ENCODE assay signal across 1 cellular context in genomic region chr2:213152065-213152794, GRCh38.
TF ChIP-seq lines count a peak whose summit lies in the region.

No MANE protein-coding gene starts in this region.

TF ChIP-seq in GM12878, 131 proteins besides CTCF, POLR2A, EP300 and RAD21 (continued from another document):
- TF ChIP-seq REST (IDR thresholded peaks at IDR 0.05; ENCODE audit: low read depth, low read length) (no peak), RELA (IDR thresholded peaks at IDR 0.05; ENCODE audit: borderline replicate concordance, partially characterized antibody) (no peak), ZSCAN29 (IDR thresholded peaks at IDR 0.05) (no peak), NFXL1 (IDR thresholded peaks at IDR 0.05; ENCODE audit: borderline replicate concordance) (no peak), ZBED1 (IDR thresholded peaks at IDR 0.05; ENCODE audit: borderline replicate concordance) (peak; percentile 51; the same call in 1 of the 2 replicates), NFIC (IDR thresholded peaks at IDR 0.05; ENCODE audit: low read depth, low read length) (peak; percentile 54; the same call in 1 of the 2 replicates), RFX5 (IDR thresholded peaks at IDR 0.05; ENCODE audit: low read depth, low read length) (no peak), ELK1 (IDR thresholded peaks at IDR 0.05; ENCODE audit: low read depth, low read length) (0 out of 2 replicates have a peak, but pooled peaks have one; percentile 15), CHD2 (IDR thresholded peaks at IDR 0.05; ENCODE audit: borderline replicate concordance, low read depth, low read length) (0 out of 2 replicates have a peak, but pooled peaks have one; percentile 11), CREM (IDR thresholded peaks at IDR 0.05; ENCODE audit: low read depth) (peak; percentile 6; the same call in 1 of the 2 replicates), SMC3 (IDR thresholded peaks at IDR 0.05; ENCODE audit: borderline replicate concordance, low read length) (peak; percentile 28; the same call in 1 of the 2 replicates), IKZF1 (conservative IDR thresholded peaks at IDR 0.05) (peak; percentile 70), YY1 (IDR thresholded peaks at IDR 0.05; ENCODE audit: low read depth, low read length) (0 out of 2 replicates have a peak, but pooled peaks have one; percentile 47), SMAD5 (IDR thresholded peaks at IDR 0.05; ENCODE audit: low read depth) (peak; percentile 73), EED (IDR thresholded peaks at IDR 0.05; ENCODE audit: low read depth) (peak; percentile 58), CBFB (IDR thresholded peaks at IDR 0.05; ENCODE audit: low read depth) (no peak), CREB1 (IDR thresholded peaks at IDR 0.05; ENCODE audit: low read depth) (peak; percentile 5; the same call in 1 of the 2 replicates), PAX5 (IDR thresholded peaks at IDR 0.05; ENCODE audit: borderline replicate concordance, low read depth, low read length) (no peak), CEBPB (IDR thresholded peaks at IDR 0.05; ENCODE audit: borderline replicate concordance in 1 of 2, low read depth in 2 of 2, low read length in 2 of 2) (0 out of 4 replicates have a peak, but pooled peaks of 1 of the 2 experiments have one; percentile 39), SMARCA5 (IDR thresholded peaks at IDR 0.05) (no peak), CBX5 (IDR thresholded peaks at IDR 0.05; ENCODE audit: low read depth) (0 out of 2 replicates have a peak, but pooled peaks have one; percentile 40), TCF7 (IDR thresholded peaks at IDR 0.05; ENCODE audit: borderline replicate concordance) (no peak), YBX1 (IDR thresholded peaks at IDR 0.05) (no peak), ZNF274 (IDR thresholded peaks at IDR 0.05; ENCODE audit: insufficient read depth, insufficient read length) (no peak), TBL1XR1 (IDR thresholded peaks at IDR 0.05; ENCODE audit: low read depth, low read length) (peak; percentile 11; the same call in 1 of the 2 replicates), IKZF2 (IDR thresholded peaks at IDR 0.05) (peak; percentile 60 to 66; a peak in 3 of 4 replicates), SIX5 (IDR thresholded peaks at IDR 0.05; ENCODE audit: low read depth, low read length, severe bottlenecking) (no peak), RB1 (IDR thresholded peaks at IDR 0.05; ENCODE audit: borderline replicate concordance) (no peak; the same call in 1 of the 2 replicates), MXI1 (IDR thresholded peaks at IDR 0.05; ENCODE audit: low read depth, low read length) (peak; percentile 40)
- TF ChIP-seq, protein P1, sequence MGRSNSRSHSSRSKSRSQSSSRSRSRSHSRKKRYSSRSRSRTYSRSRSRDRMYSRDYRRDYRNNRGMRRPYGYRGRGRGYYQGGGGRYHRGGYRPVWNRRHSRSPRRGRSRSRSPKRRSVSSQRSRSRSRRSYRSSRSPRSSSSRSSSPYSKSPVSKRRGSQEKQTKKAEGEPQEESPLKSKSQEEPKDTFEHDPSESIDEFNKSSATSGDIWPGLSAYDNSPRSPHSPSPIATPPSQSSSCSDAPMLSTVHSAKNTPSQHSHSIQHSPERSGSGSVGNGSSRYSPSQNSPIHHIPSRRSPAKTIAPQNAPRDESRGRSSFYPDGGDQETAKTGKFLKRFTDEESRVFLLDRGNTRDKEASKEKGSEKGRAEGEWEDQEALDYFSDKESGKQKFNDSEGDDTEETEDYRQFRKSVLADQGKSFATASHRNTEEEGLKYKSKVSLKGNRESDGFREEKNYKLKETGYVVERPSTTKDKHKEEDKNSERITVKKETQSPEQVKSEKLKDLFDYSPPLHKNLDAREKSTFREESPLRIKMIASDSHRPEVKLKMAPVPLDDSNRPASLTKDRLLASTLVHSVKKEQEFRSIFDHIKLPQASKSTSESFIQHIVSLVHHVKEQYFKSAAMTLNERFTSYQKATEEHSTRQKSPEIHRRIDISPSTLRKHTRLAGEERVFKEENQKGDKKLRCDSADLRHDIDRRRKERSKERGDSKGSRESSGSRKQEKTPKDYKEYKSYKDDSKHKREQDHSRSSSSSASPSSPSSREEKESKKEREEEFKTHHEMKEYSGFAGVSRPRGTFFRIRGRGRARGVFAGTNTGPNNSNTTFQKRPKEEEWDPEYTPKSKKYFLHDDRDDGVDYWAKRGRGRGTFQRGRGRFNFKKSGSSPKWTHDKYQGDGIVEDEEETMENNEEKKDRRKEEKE (IDR thresholded peaks at IDR 0.05): no peak
- TF ChIP-seq, protein P2, sequence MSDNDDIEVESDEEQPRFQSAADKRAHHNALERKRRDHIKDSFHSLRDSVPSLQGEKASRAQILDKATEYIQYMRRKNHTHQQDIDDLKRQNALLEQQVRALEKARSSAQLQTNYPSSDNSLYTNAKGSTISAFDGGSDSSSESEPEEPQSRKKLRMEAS (IDR thresholded peaks at IDR 0.05; ENCODE audit: low read depth, low read length): no peak
- TF ChIP-seq, protein P3, sequence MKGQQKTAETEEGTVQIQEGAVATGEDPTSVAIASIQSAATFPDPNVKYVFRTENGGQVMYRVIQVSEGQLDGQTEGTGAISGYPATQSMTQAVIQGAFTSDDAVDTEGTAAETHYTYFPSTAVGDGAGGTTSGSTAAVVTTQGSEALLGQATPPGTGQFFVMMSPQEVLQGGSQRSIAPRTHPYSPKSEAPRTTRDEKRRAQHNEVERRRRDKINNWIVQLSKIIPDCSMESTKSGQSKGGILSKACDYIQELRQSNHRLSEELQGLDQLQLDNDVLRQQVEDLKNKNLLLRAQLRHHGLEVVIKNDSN (IDR thresholded peaks at IDR 0.05; ENCODE audit: borderline replicate concordance, extremely low read length, insufficient read depth, low read depth, low read length): no peak
- TF ChIP-seq, protein P4, sequence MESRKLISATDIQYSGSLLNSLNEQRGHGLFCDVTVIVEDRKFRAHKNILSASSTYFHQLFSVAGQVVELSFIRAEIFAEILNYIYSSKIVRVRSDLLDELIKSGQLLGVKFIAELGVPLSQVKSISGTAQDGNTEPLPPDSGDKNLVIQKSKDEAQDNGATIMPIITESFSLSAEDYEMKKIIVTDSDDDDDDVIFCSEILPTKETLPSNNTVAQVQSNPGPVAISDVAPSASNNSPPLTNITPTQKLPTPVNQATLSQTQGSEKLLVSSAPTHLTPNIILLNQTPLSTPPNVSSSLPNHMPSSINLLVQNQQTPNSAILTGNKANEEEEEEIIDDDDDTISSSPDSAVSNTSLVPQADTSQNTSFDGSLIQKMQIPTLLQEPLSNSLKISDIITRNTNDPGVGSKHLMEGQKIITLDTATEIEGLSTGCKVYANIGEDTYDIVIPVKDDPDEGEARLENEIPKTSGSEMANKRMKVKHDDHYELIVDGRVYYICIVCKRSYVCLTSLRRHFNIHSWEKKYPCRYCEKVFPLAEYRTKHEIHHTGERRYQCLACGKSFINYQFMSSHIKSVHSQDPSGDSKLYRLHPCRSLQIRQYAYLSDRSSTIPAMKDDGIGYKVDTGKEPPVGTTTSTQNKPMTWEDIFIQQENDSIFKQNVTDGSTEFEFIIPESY (IDR thresholded peaks at IDR 0.05): no peak; the same call in 1 of the 2 replicates
